1 cellular context compared by ENCODE assay signal in genomic region chr6:149153637-149154036, GRCh38.
TF ChIP-seq lines count a peak whose summit lies in the region.

No MANE protein-coding gene starts in this region.

TF ChIP-seq in HepG2, 621 proteins besides CTCF, POLR2A, EP300 and RAD21 (continued from another document):
- TF ChIP-seq E2F5 (CRISPR knock-in tag; conservative IDR thresholded peaks at IDR 0.05), result no peak
- TF ChIP-seq ZSCAN25 (CRISPR knock-in tag; IDR thresholded peaks at IDR 0.05), result no peak
- TF ChIP-seq BCL6 (CRISPR knock-in tag; IDR thresholded peaks at IDR 0.05), result no peak
- no peak for TF ChIP-seq ZNF530 (CRISPR knock-in tag; IDR thresholded peaks at IDR 0.05; ENCODE audit: low read depth)
- TF ChIP-seq GZF1 (CRISPR knock-in tag; IDR thresholded peaks at IDR 0.05), result no peak
